ENCODE assay signal across 7 cellular contexts in the genomic region with DNA sequence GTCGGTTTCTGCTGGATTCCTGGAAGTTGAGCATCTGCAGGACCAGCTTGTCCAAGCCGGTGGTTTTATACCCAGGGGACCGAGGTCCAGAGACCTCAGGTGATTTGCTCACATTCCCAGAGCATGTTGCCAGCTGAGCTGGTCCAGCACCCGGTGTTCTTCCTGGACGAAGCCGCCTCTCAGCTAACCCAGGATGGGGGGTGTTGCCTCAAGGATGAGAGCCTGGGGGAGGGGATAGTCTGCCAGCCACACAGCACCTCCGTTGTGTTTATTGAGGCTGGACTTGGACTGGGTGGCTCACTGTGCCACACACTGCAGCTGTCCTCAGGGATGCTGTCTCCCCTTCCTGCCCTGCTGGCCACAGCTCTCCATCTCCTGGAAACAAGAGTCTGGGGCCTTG. TPM values are rescaled to one million over a fixed set of nuclear protein-coding genes. Genes with fewer than 3 reads are reported as not detected.
A peak's percentile ranks its signal among the peaks of the same experiment; 100 is the strongest.
DNase-seq lines count a peak whose midpoint lies in the region; ATAC-seq, FAIRE-seq and TF ChIP-seq lines count a peak whose summit lies in the region.

No MANE protein-coding gene starts in this region.

- peaks cover 33% of the 10 kb centered on the region for H3K4me1 ChIP-seq in HUES64 (ENCODE audit: insufficient read depth, low read length)

- H3K4me1 Mint-ChIP-seq in Calu3 (ENCODE audit: low read depth, unreplicated experiment), result no peaks in the 10 kb centered on the region
- peaks cover 17 to 19% of the 10 kb centered on the region in 2 donors for H3K4me1 Mint-ChIP-seq in natural killer cell treated with Interleukin-12 subunit alpha and Interleukin-12 subunit beta and Interleukin-15 and Interleukin-18, amount 100 ng/mL, for 72 hours (ENCODE audit: low read depth in 2 of 2)

- TF ChIP-seq CTCF in Calu3 (IDR thresholded peaks at IDR 0.05; ENCODE audit: unreplicated experiment) (no peak), astrocyte of the spinal cord (IDR thresholded peaks at IDR 0.05; ENCODE audit: low read depth, low read length) (no peak)

- 84% methylated on average over 7 of the region's 7 CpGs for WGBS in HUES64

- CTCF ChIA-PET in Calu3 (lab: Charles Lee), result no interaction called here

- no peak for FAIRE-seq in H54 (lab: Jason Lieb, UNC)

- no peak overlapping the region for H3K27ac Mint-ChIP-seq in Calu3 (ENCODE audit: unreplicated experiment)
- no peak overlapping the region for H3K27ac Mint-ChIP-seq in natural killer cell treated with Interleukin-12 subunit alpha and Interleukin-12 subunit beta and Interleukin-15 and Interleukin-18, amount 100 ng/mL, for 72 hours

- DNase-seq in Calu3, result no peak
- DNase-seq in astrocyte of the spinal cord (ENCODE audit: low read depth, low spot score), result no peak
- peak; percentile 58 for DNase-seq in natural killer cell treated with Interleukin-12 subunit alpha and Interleukin-12 subunit beta and Interleukin-15 and Interleukin-18, amount 100 ng/mL, for 72 hours (ENCODE audit: low spot score)
- no peak for DNase-seq in DMS79 treated with DMSO at 0.1 percent for 48 hours (lab: John Stamatoyannopoulos, UW)
- DNase-seq in H54 (ENCODE audit: insufficient read length, low spot score), result no peak
- DNase-seq in OCI-M2 (lab: John Stamatoyannopoulos, UW; ENCODE audit: unreplicated experiment), result no peak

- H3K27me3 Mint-ChIP-seq in Calu3 (ENCODE audit: unreplicated experiment), result no peaks in the 10 kb centered on the region
- H3K27me3 Mint-ChIP-seq in natural killer cell treated with Interleukin-12 subunit alpha and Interleukin-12 subunit beta and Interleukin-15 and Interleukin-18, amount 100 ng/mL, for 72 hours, result no peaks in the 10 kb centered on the region

- no peaks in the 10 kb centered on the region for H3K36me3 ChIP-seq in HUES64 (ENCODE audit: insufficient read depth, low read length)

- no peaks in the 10 kb centered on the region for H3K9me3 Mint-ChIP-seq in Calu3 (ENCODE audit: low read depth, unreplicated experiment)
- H3K9me3 Mint-ChIP-seq in natural killer cell treated with Interleukin-12 subunit alpha and Interleukin-12 subunit beta and Interleukin-15 and Interleukin-18, amount 100 ng/mL, for 72 hours, result no peaks in the 10 kb centered on the region

- H3K27me3 ChIP-seq in HUES64 (ENCODE audit: insufficient read depth, low read length), result no peaks in the 10 kb centered on the region; the same call in 1 of the 2 replicates

- in situ Hi-C loops in astrocyte of the spinal cord (cut with HindIII; ENCODE audit: low sequenced_read_pairs), result no loop called here

- no peak for ATAC-seq in natural killer cell treated with Interleukin-12 subunit alpha and Interleukin-12 subunit beta and Interleukin-15 and Interleukin-18, amount 100 ng/mL, for 72 hours

- no TSS peak for BruUV-seq in Calu3 (replicated peaks; lab: Mats Ljungman, UMichigan)

- intact Hi-C loops in Calu3 (cut with micrococcal nuclease; ENCODE audit: unreplicated experiment), result no loop called here

- H3K4me3 ChIP-seq in HUES64 (ENCODE audit: low read length) (peak overlapping the region; percentile 69), astrocyte of the spinal cord (ENCODE audit: low read depth, low read length) (peak overlapping the region; percentile 56)

- H3K9ac ChIP-seq in HUES64 (ENCODE audit: low read depth, low read length), result 0 out of 2 replicates have a peak overlapping the region, but pooled peaks have one; percentile 72

- no peak for TF ChIP-seq POLR2A in H54 (IDR thresholded peaks at IDR 0.05; ENCODE audit: low read depth, low read length)

- peak overlapping the region; percentile 71 for H3K4me3 Mint-ChIP-seq in Calu3 (ENCODE audit: low read depth, unreplicated experiment)
- peak overlapping the region; percentile 88 for H3K4me3 Mint-ChIP-seq in natural killer cell treated with Interleukin-12 subunit alpha and Interleukin-12 subunit beta and Interleukin-15 and Interleukin-18, amount 100 ng/mL, for 72 hours

- H3K9me3 ChIP-seq in HUES64 (ENCODE audit: insufficient read depth, low read depth, low read length), result no peaks in the 10 kb centered on the region

- no peak overlapping the region for H3K27ac ChIP-seq in HUES64 (ENCODE audit: low read depth, low read length)

- peaks cover 8% of the 10 kb centered on the region for H3K36me3 Mint-ChIP-seq in Calu3 (ENCODE audit: insufficient read depth, unreplicated experiment)
- H3K36me3 Mint-ChIP-seq in natural killer cell treated with Interleukin-12 subunit alpha and Interleukin-12 subunit beta and Interleukin-15 and Interleukin-18, amount 100 ng/mL, for 72 hours, result no peaks in the 10 kb centered on the region

RNA-seq across cellular contexts. Expression of gene TMEM201, which starts 1.5 kb away (rescaled TPM):
- 17.4 and 18.5 TPM in 2 replicates for total RNA-seq in Calu3 (2022)
- 15.0 TPM for polyA plus RNA-seq in HUES64 (2013, experiment 1 of 2)
- polyA plus RNA-seq in HUES64 (2013, experiment 2 of 2), result 14.9 TPM
- total RNA-seq in natural killer cell treated with Interleukin-12 subunit alpha and Interleukin-12 subunit beta and Interleukin-15 and Interleukin-18, amount 100 ng/mL, for 72 hours, result 10 to 100 TPM; 16.5 to 51.0 TPM

RNA-seq across cellular contexts. Expression of gene SLC25A33, which starts 50.9 kb away (rescaled TPM):
- total RNA-seq in Calu3 (2022), result 5.2 and 5.9 TPM in 2 replicates
- 12.4 TPM for polyA plus RNA-seq in HUES64 (2013, experiment 1 of 2)
- polyA plus RNA-seq in HUES64 (2013, experiment 2 of 2), result 11.9 TPM
- 10 to 100 TPM in 1 of 2 donors, 1 to 10 TPM in 1; 7.1 to 13.6 TPM for total RNA-seq in natural killer cell treated with Interleukin-12 subunit alpha and Interleukin-12 subunit beta and Interleukin-15 and Interleukin-18, amount 100 ng/mL, for 72 hours
